8 cellular contexts compared by ENCODE assay signal in the genomic region with DNA sequence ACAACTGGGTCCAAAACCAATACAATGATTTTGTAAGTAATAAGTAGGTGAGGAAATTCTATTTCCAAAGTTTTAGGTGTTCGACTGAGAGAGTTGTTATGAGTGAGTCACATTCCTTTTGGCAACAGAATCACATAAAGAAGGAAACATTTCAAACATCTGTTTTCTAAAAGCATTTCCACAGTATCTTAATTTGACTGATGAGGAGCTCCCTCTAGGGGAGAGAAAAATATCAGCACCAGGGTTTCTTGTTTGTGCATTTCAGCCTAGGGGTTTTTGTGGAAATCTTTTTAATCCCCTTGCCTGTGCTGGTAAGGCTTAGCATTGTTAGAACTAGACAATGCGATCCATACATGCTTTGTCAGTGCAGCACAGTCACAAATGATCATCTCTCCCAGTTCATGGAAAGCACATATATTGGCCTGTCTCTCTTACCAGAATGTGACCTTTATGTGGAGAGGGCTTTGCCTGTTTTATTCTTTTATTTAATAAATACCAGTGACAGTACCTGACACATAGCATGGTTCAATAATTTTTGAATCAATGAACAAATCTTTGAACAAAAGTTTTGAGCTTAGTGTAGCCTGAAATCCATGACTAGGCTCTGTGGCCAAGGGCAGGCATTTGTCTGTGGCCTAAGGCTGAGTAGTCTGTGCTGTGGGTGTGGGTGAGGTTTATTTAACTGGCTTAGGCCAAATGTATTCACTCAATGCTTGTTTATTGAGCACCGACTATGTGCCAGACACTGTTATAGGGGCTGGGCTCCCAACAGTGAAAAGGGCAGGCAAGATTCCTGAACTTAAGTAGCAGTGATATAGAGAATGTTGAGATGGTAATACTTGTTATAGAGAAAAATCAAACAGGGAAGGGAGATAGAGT. TPM values are rescaled to one million over a fixed set of nuclear protein-coding genes. Genes with fewer than 3 reads are reported as not detected.
DNase-seq lines count a peak whose midpoint lies in the region; ATAC-seq and TF ChIP-seq lines count a peak whose summit lies in the region.

No MANE protein-coding gene starts in this region.

- no peak overlapping the region for H3K9ac ChIP-seq in Karpas-422 (ENCODE audit: low read length)

- no peak overlapping the region for H2AFZ ChIP-seq in Karpas-422 (ENCODE audit: low read length)

- H3K4me3 ChIP-seq in Karpas-422 (ENCODE audit: low read length) = no peak overlapping the region

- peaks cover 2% of the 10 kb centered on the region for H3K27me3 Mint-ChIP-seq in nephron progenitor cell (ENCODE audit: low read depth, poor library complexity)

- H3K4me1 ChIP-seq in Karpas-422 (ENCODE audit: low read length) = no peaks in the 10 kb centered on the region

- no peaks in the 10 kb centered on the region for H3K36me3 Mint-ChIP-seq in nephron progenitor cell (ENCODE audit: low read depth)

- no peak overlapping the region for H3K27ac ChIP-seq in Karpas-422 (ENCODE audit: low read length)

- H3K4me3 Mint-ChIP-seq in nephron progenitor cell = no peak overlapping the region

- no peaks in the 10 kb centered on the region for H3K9me3 ChIP-seq in Karpas-422 (ENCODE audit: low read length)

- H3K4me1 Mint-ChIP-seq in nephron progenitor cell = peaks cover 45% of the 10 kb centered on the region

- DNase-seq in activated gamma-delta T cell treated with Interleukin-2 at 50 U/mL for 16 hours (peak; percentile 33), activated gamma-delta T cell (lab: John Stamatoyannopoulos, UW) (no peak), Karpas-422 (peak; percentile 80), nephron progenitor cell (peak; percentile 27), C1 segment of cervical spinal cord (lab: John Stamatoyannopoulos, UW) (no peak)

- H3K9me3 Mint-ChIP-seq in nephron progenitor cell = no peaks in the 10 kb centered on the region

- H3K36me3 ChIP-seq in Karpas-422 (ENCODE audit: insufficient read depth, low read length) = no peaks in the 10 kb centered on the region

- no peaks in the 10 kb centered on the region for H4K20me1 ChIP-seq in Karpas-422 (ENCODE audit: insufficient read depth, low read depth, low read length)

- no peaks in the 10 kb centered on the region for H3K9me2 ChIP-seq in Karpas-422 (replicated peaks; ENCODE audit: insufficient read depth, low read length)

- no peak overlapping the region for H3K4me2 ChIP-seq in Karpas-422 (ENCODE audit: low read depth, low read length, poor library complexity, severe bottlenecking)

- peak; percentile 85 for ATAC-seq in SK-N-SH treated with all-trans-retinoic acid at 6 μM for 48 hours
- ATAC-seq in esophagus mucosa = peak; percentile 89
- no peak for ATAC-seq in HG03354 (IDR thresholded peaks at IDR 0.05; ENCODE audit: poor library complexity, severe bottlenecking, unreplicated experiment)

- TF ChIP-seq CTCF in nephron progenitor cell (IDR thresholded peaks at IDR 0.05) = peak; percentile 81

- H3K27me3 ChIP-seq in Karpas-422 (ENCODE audit: low read length) = no peaks in the 10 kb centered on the region

- no peak overlapping the region for H3K27ac Mint-ChIP-seq in nephron progenitor cell

- H3K79me2 ChIP-seq in Karpas-422 (ENCODE audit: low read length) = no peaks in the 10 kb centered on the region

TF ChIP-seq in SK-N-SH treated with all-trans-retinoic acid at 6 μM for 48 hours, 23 proteins besides CTCF, POLR2A, EP300 and RAD21:
- TF ChIP-seq TCF4 (CRISPR knock-in tag; IDR thresholded peaks at IDR 0.05; ENCODE audit: borderline replicate concordance) (peak; percentile 32; the same call in 1 of the 2 replicates), OSR1 (CRISPR knock-in tag; IDR thresholded peaks at IDR 0.05) (no peak)

RNA-seq across cellular contexts. Expression of gene IQCF6, which starts 21.1 kb away (rescaled TPM):
- not detected in 2 replicates for total RNA-seq in Karpas-422 (2014; rRNA removed; shearing (Covaris generic); ENCODE audit: low replicate concordance)
- total RNA-seq in esophagus mucosa = not detected

Comparison
In these comparisons a context has a peak if more than half of its experiments do, and no peak if none do; other contexts are left out.
1. DNase-seq: peak in activated gamma-delta T cell treated with Interleukin-2 at 50 U/mL for 16 hours (single experiment), Karpas-422 (single experiment) and nephron progenitor cell (single experiment); none in activated gamma-delta T cell (single experiment) and C1 segment of cervical spinal cord (0 of 14).